8 cellular contexts compared by ENCODE assay signal in the genomic region with DNA sequence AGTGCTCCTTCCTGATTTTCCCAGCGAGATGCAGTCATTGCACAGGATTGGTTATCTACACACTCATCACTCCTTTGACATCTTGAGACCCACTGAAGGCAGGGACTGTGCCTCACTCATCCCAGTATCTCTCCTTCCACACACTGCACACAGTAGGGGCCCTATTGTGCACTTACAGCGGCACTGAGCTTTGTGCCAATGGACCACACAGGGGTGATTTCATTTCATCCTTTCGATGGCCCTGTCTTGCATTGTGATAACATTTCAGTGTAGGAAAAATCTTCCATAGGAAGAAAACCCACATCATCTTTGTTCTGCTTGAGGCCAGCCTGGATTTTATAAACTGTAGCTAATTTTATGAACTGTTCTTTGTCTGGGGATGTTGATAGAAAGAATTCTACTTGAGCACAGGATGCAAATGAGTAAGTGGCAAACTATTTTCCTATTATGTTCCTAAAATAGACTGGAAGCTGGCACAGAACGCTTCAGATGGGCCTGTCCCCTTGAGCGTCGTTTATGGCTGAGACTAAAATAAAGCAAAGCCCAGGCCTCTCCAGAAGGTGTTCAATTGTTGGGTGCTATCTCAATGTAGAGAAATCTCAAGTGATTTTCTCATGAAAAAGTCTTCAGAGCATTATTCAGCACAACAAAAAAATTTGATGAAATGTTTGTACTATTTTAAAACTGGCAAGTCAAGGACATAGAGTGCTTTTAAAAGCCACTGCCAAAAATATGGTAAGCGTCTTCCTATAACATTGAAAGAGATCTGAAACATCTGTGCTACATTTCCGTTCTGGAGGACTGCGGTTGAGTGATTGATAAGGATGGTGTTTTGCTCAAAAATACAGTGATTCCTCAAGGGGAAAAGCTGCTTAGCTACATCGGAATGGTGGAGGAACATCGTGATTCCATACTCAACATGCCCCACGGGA. TPM values are rescaled to one million over a fixed set of nuclear protein-coding genes. Genes with fewer than 3 reads are reported as not detected.
DNase-seq lines count a peak whose midpoint lies in the region; ATAC-seq, FAIRE-seq and TF ChIP-seq lines count a peak whose summit lies in the region.

No MANE protein-coding gene starts in this region.

- H2AK5ac ChIP-seq in H1 (ENCODE audit: low read depth, low read length), result peak overlapping the region; percentile 79

- H2BK15ac ChIP-seq in H1 (ENCODE audit: low read length), result peak overlapping the region; percentile 46; the same call in 1 of the 2 replicates

- H3K4me1 Mint-ChIP-seq in naive thymus-derived CD8-positive, alpha-beta T cell, result peaks cover 17 to 48% (median 40%) of the 10 kb centered on the region in 4 donors

- peak overlapping the region in 1 of 2 experiments; percentile 16; a peak in 1 of 4 replicates for H3K4me2 ChIP-seq in H1 (ENCODE audit: insufficient read depth in 1 of 2, low read depth in 2 of 2, low read length in 2 of 2)

- H3K27ac ChIP-seq in H1 (ENCODE audit: low read depth, low read length), result no peak overlapping the region

- H2BK20ac ChIP-seq in H1 (ENCODE audit: low read length), result peak overlapping the region; percentile 74; the same call in 1 of the 2 replicates

- no peaks in the 10 kb centered on the region for H3K36me3 Mint-ChIP-seq in naive thymus-derived CD8-positive, alpha-beta T cell

- no peak overlapping the region; the same call in 1 of the 2 replicates for H3K18ac ChIP-seq in H1 (ENCODE audit: extremely low read depth, low read length)

- H3K36me3 ChIP-seq in H1 (ENCODE audit: control insufficient read depth in 2 of 4, insufficient read depth in 4 of 4, low read length in 3 of 4), result no peaks in the 10 kb centered on the region

- TF ChIP-seq RAD21 in H1 (IDR thresholded peaks at IDR 0.05 in 1 of 2, conservative IDR thresholded peaks at IDR 0.05 in 1 of 2; ENCODE audit: low read depth in 2 of 2, low read length in 2 of 2), result no peak

- no peaks in the 10 kb centered on the region for H3K9me3 Mint-ChIP-seq in naive thymus-derived CD8-positive, alpha-beta T cell

- no peaks in the 10 kb centered on the region for H3K9me3 ChIP-seq in H1 (ENCODE audit: insufficient read depth in 2 of 2, low read depth in 1 of 2, low read length in 1 of 2)

- no peaks in the 10 kb centered on the region for H4K20me1 ChIP-seq in H1 (replicated peaks in 1 of 2; ENCODE audit: control insufficient read depth in 1 of 2, insufficient read depth in 2 of 2, low read length in 2 of 2)

- no peaks in the 10 kb centered on the region for H3K79me2 ChIP-seq in H1 (ENCODE audit: control insufficient read depth in 1 of 2, insufficient read depth in 2 of 2, low read length in 2 of 2)

- no peaks in the 10 kb centered on the region for H3K79me1 ChIP-seq in H1 (ENCODE audit: low read depth, low read length)

- no peak for TF ChIP-seq POLR2A in H1 (IDR thresholded peaks at IDR 0.05; ENCODE audit: control extremely low read depth in 1 of 2, low read depth in 2 of 2, low read length in 2 of 2)

- H3K27me3 Mint-ChIP-seq in naive thymus-derived CD8-positive, alpha-beta T cell, result peaks cover 0 to 2% (median 0%) of the 10 kb centered on the region in 5 donors

- H2BK120ac ChIP-seq in H1 (replicated peaks; ENCODE audit: low read depth, low read length), result no peak overlapping the region

- H4K5ac ChIP-seq in H1 (ENCODE audit: insufficient read length, low read depth, low read length), result no peak overlapping the region

- no peak overlapping the region for H3K14ac ChIP-seq in H1 (ENCODE audit: insufficient read length)

- no peak for TF ChIP-seq CTCF in H1 (IDR thresholded peaks at IDR 0.05; ENCODE audit: control extremely low read depth in 1 of 3, insufficient read depth in 1 of 3, low read depth in 1 of 3, low read length in 3 of 3)

- H4K8ac ChIP-seq in H1 (ENCODE audit: extremely low read depth, insufficient read depth, low read length), result no peak overlapping the region

- ATAC-seq in naive thymus-derived CD8-positive, alpha-beta T cell, result peak; percentile 87 to 92
- ATAC-seq in GM19023 (IDR thresholded peaks at IDR 0.05; ENCODE audit: unreplicated experiment) (no peak), HG03175 (IDR thresholded peaks at IDR 0.05; ENCODE audit: unreplicated experiment) (no peak), HG02938 (IDR thresholded peaks at IDR 0.05; ENCODE audit: unreplicated experiment) (no peak)

- H2AFZ ChIP-seq in H1 (ENCODE audit: low read length), result no peak overlapping the region

- CTCF ChIA-PET in H1 (lab: Charles Lee; ENCODE audit: partially characterized antibody), result interaction anchor here (0.8 to 4.3 kb wide), 8 partner anchors 8 to 128 kb away, joined by 3 to 63 read pairs (median 3); no protein-coding TSS in a partner anchor

- peak overlapping the region; percentile 97; the same call in 1 of the 2 replicates for H2BK12ac ChIP-seq in H1 (ENCODE audit: low read depth, low read length)

- peak overlapping the region; percentile 75 for H4K91ac ChIP-seq in H1 (replicated peaks; ENCODE audit: insufficient read length, low read length)

- 0 out of 2 replicates have a peak overlapping the region, but pooled peaks have one; percentile 97 for H2BK5ac ChIP-seq in H1 (ENCODE audit: low read depth, low read length)

- no peak overlapping the region for H3K4ac ChIP-seq in H1 (replicated peaks; ENCODE audit: insufficient read length, low read depth, low read length)

- H3K9ac ChIP-seq in H1 (replicated peaks in 1 of 4; ENCODE audit: extremely low read depth in 1 of 4, low read depth in 3 of 4, low read length in 3 of 4), result no peak overlapping the region

- peak overlapping the region; percentile 10 to 81 (median 70) for H3K4me3 Mint-ChIP-seq in naive thymus-derived CD8-positive, alpha-beta T cell

- H3K4me3 ChIP-seq in H1 (ENCODE audit: extremely low read depth in 1 of 4, insufficient read depth in 2 of 4, low read depth in 3 of 4, low read length in 4 of 4), result no peak overlapping the region

- H3K4me1 ChIP-seq in H1 (replicated peaks in 1 of 4; ENCODE audit: control insufficient read depth in 3 of 4, insufficient read depth in 4 of 4, low read length in 3 of 4), result peaks cover 9 to 21% (median 17%) of the 10 kb centered on the region in 4 experiments

- TF ChIP-seq EP300 in H1 (IDR thresholded peaks at IDR 0.05; ENCODE audit: borderline replicate concordance in 1 of 2, low read depth in 2 of 2, low read length in 2 of 2), result no peak

- H3K23me2 ChIP-seq in H1 (ENCODE audit: low read depth, low read length), result no peaks in the 10 kb centered on the region

- 91% methylated on average over 12 of the region's 12 CpGs; no CpG with 5 or more reads in 1 of the 2 experiments for WGBS in H1 (ENCODE audit: extremely low coverage in 1 of 2, insufficient coverage in 1 of 2, insufficient read length in 1 of 2, insufficient replicate concordance in 2 of 2, low coverage in 1 of 2, low lambda C conversion rate in 2 of 2, missing lambda C conversion rate in 1 of 2), 2 experiments

- FAIRE-seq in H1 (lab: Jason Lieb, UNC), result no peak

- POLR2A ChIA-PET in H1 (lab: Charles Lee; ENCODE audit: partially characterized antibody), result interaction anchor here (0.6 to 6.3 kb wide), 6 partner anchors 10 to 26 kb away, joined by 3 to 51 read pairs (median 21); a partner anchor contains a TSS
- POLR2A ChIA-PET in naive thymus-derived CD8-positive, alpha-beta T cell (lab: Charles Lee), result interaction anchor here (0.8 kb wide), 1 partner anchor 13 kb away, joined by 4 read pairs; no protein-coding TSS in a partner anchor

- no peak overlapping the region for H3K56ac ChIP-seq in H1 (replicated peaks; ENCODE audit: insufficient read length, low read depth, low read length)

- no peak overlapping the region for H3K23ac ChIP-seq in H1 (ENCODE audit: insufficient read length)

- no peaks in the 10 kb centered on the region; a peak in 1 of 7 replicates for H3K27me3 ChIP-seq in H1 (replicated peaks in 1 of 4; ENCODE audit: control insufficient read depth in 3 of 4, extremely low read depth in 1 of 4, insufficient read depth in 3 of 4, low read length in 3 of 4)

- DNase-seq in AG20443 (ENCODE audit: low spot score), result peak; percentile 82
- peak; percentile 30 to 66 for DNase-seq in NOMO-1 (lab: John Stamatoyannopoulos, UW; ENCODE audit: unreplicated experiment in 2 of 2)
- no peak for DNase-seq in H1 (ENCODE audit: low read depth in 1 of 2, low spot score in 2 of 2)
- DNase-seq in naive thymus-derived CD8-positive, alpha-beta T cell, result peak in 2 of 10 donors; percentile 49 to 54
- DNase-seq in globus pallidus (ENCODE audit: low spot score), result no peak

- H3K27ac Mint-ChIP-seq in naive thymus-derived CD8-positive, alpha-beta T cell, result peak overlapping the region in 9 of 10 donors; percentile 1 to 87 (median 33)

RNA-seq across cellular contexts. Expression of a gene that starts 10.7 kb away (rescaled TPM):
- 68.6 and 75.8 TPM in 2 replicates for total RNA-seq in H1 (2021; fragmentation: NEBNext Ultra II Directional; extraction: Animal tissue kit (Norgen Biotek cat#: 25700))
- polyA plus RNA-seq in H1 (2011; rRNA removed), result 12.1 and 13.8 TPM in 2 replicates
- polyA plus RNA-seq in H1 (2011; cell fraction: cytosol; rRNA removed), result 25.4 TPM
- 26.6 TPM for polyA plus RNA-seq in H1 (2011; cell fraction: nucleus; rRNA removed)
- polyA plus RNA-seq in H1 (2012, experiment 1 of 2), result 33.6 to 61.3 TPM (median 38.1 TPM) in 4 replicates
- 4.3 TPM for polyA plus RNA-seq in H1 (2012, experiment 2 of 2)
- polyA plus RNA-seq in H1 (2013, experiment 1 of 2), result 98.5 TPM
- 87.2 TPM for polyA plus RNA-seq in H1 (2013, experiment 2 of 2)
- polyA minus RNA-seq in H1 (2011; rRNA and poly(A)+ RNA removed), result 18.7 and 22.1 TPM in 2 replicates
- polyA minus RNA-seq in H1 (2011; cell fraction: cytosol; rRNA and poly(A)+ RNA removed), result 18.1 TPM
- 46.1 TPM for polyA minus RNA-seq in H1 (2011; cell fraction: nucleus; rRNA and poly(A)+ RNA removed)
- total RNA-seq in naive thymus-derived CD8-positive, alpha-beta T cell, result 100 to 1,000 TPM; 102 to 103 TPM
- polyA plus RNA-seq in naive thymus-derived CD8-positive, alpha-beta T cell, result 10 to 100 TPM; 72.9 to 91.8 (median 81.6) TPM

RNA-seq across cellular contexts. Expression of a gene that starts 26.1 kb away (rescaled TPM):
- 83.4 and 83.8 TPM in 2 replicates for total RNA-seq in H1 (2021; fragmentation: NEBNext Ultra II Directional; extraction: Animal tissue kit (Norgen Biotek cat#: 25700))
- 42.6 and 61.3 TPM in 2 replicates for polyA plus RNA-seq in H1 (2011; rRNA removed)
- polyA plus RNA-seq in H1 (2011; cell fraction: cytosol; rRNA removed), result 101 TPM
- polyA plus RNA-seq in H1 (2011; cell fraction: nucleus; rRNA removed), result 167 TPM
- polyA plus RNA-seq in H1 (2012, experiment 1 of 2), result 84.7 to 102 TPM (median 94.1 TPM) in 4 replicates
- 63.0 TPM for polyA plus RNA-seq in H1 (2012, experiment 2 of 2)
- 232 TPM for polyA plus RNA-seq in H1 (2013, experiment 1 of 2)
- 228 TPM for polyA plus RNA-seq in H1 (2013, experiment 2 of 2)
- polyA minus RNA-seq in H1 (2011; rRNA and poly(A)+ RNA removed), result 46.1 and 50.2 TPM in 2 replicates
- polyA minus RNA-seq in H1 (2011; cell fraction: cytosol; rRNA and poly(A)+ RNA removed), result 25.8 TPM
- 47.1 TPM for polyA minus RNA-seq in H1 (2011; cell fraction: nucleus; rRNA and poly(A)+ RNA removed)
- total RNA-seq in naive thymus-derived CD8-positive, alpha-beta T cell, result not detected
- not detected for polyA plus RNA-seq in naive thymus-derived CD8-positive, alpha-beta T cell

RNA-seq across cellular contexts. Expression of a gene that starts 50.3 kb away (rescaled TPM):
- total RNA-seq in H1 (2021; fragmentation: NEBNext Ultra II Directional; extraction: Animal tissue kit (Norgen Biotek cat#: 25700)), result not detected in 2 replicates
- polyA plus RNA-seq in H1 (2011; rRNA removed), result not detected in 2 replicates
- not detected for polyA plus RNA-seq in H1 (2011; cell fraction: cytosol; rRNA removed)
- polyA plus RNA-seq in H1 (2011; cell fraction: nucleus; rRNA removed), result not detected
- not detected in 4 replicates for polyA plus RNA-seq in H1 (2012, experiment 1 of 2)
- not detected for polyA plus RNA-seq in H1 (2012, experiment 2 of 2)
- polyA plus RNA-seq in H1 (2013, experiment 1 of 2), result not detected
- not detected for polyA plus RNA-seq in H1 (2013, experiment 2 of 2)
- polyA minus RNA-seq in H1 (2011; rRNA and poly(A)+ RNA removed), result not detected in 2 replicates
- polyA minus RNA-seq in H1 (2011; cell fraction: cytosol; rRNA and poly(A)+ RNA removed), result not detected
- not detected for polyA minus RNA-seq in H1 (2011; cell fraction: nucleus; rRNA and poly(A)+ RNA removed)
- not detected for total RNA-seq in naive thymus-derived CD8-positive, alpha-beta T cell
- polyA plus RNA-seq in naive thymus-derived CD8-positive, alpha-beta T cell, result not detected

Comparison
In these comparisons a context has a peak if more than half of its experiments do, and no peak if none do; other contexts are left out.
1. DNase-seq: peak in AG20443 (single experiment) and NOMO-1 (2 of 2); none in H1 (0 of 2) and globus pallidus (single experiment).
2. ATAC-seq: peak in naive thymus-derived CD8-positive, alpha-beta T cell (2 of 2); none in GM19023 (single experiment), HG03175 (single experiment) and HG02938 (single experiment).
3. RNA of a gene that starts 26.1 kb away (total RNA-seq): 83.4 to 83.8 TPM in H1; not detected in naive thymus-derived CD8-positive, alpha-beta T cell; every median in the first group is over 10 times any median in the second.